ENCODE assay signal across 8 cellular contexts in genomic region chr17:9240659-9241370, GRCh38.
A peak's percentile ranks its signal among the peaks of the same experiment; 100 is the strongest.
DNase-seq lines count a peak whose midpoint lies in the region; ATAC-seq and TF ChIP-seq lines count a peak whose summit lies in the region.

No MANE protein-coding gene starts in this region.

- BruUV-seq in Panc1 (replicated peaks; lab: Mats Ljungman, UMichigan), result no TSS peak

- no peak overlapping the region for H3K27ac ChIP-seq in Panc1 (ENCODE audit: low read length)

- CTCF ChIA-PET in Panc1 (lab: Charles Lee), result interaction anchor here (0.6 kb wide), 1 partner anchor 45 kb away, joined by 4 read pairs; no protein-coding TSS in a partner anchor

- peak; percentile 6; the same call in 1 of the 2 replicates for ATAC-seq in Panc1
- ATAC-seq in natural killer cell treated with Interleukin-12 subunit alpha and Interleukin-12 subunit beta and Interleukin-15 and Interleukin-18, amount 100 ng/mL, for 72 hours, result no peak

- POLR2A ChIA-PET in Panc1 (lab: Charles Lee), result no interaction called here

- peak overlapping the region; percentile 28 to 43; a peak in 3 of 4 replicates for H3K4me3 ChIP-seq in Panc1 (ENCODE audit: low read depth in 2 of 2, low read length in 2 of 2)

- H3K9me3 Mint-ChIP-seq in natural killer cell treated with Interleukin-12 subunit alpha and Interleukin-12 subunit beta and Interleukin-15 and Interleukin-18, amount 100 ng/mL, for 72 hours, result no peaks in the 10 kb centered on the region

- in situ Hi-C loops in Panc1 (cut with HindIII; ENCODE audit: low pct_unique_long_range_greater_than_20kb, low sequenced_read_pairs), result no loop called here

- no peaks in the 10 kb centered on the region for H3K9me3 ChIP-seq in Panc1 (ENCODE audit: control insufficient read depth, insufficient read depth, low read depth, low read length)

- no peaks in the 10 kb centered on the region for H3K27me3 ChIP-seq in Panc1 (ENCODE audit: control insufficient read depth, insufficient read depth, low read length)

- peak overlapping the region; percentile 30 for H3K4me3 Mint-ChIP-seq in natural killer cell treated with Interleukin-12 subunit alpha and Interleukin-12 subunit beta and Interleukin-15 and Interleukin-18, amount 100 ng/mL, for 72 hours

- no peak overlapping the region for H3K27ac Mint-ChIP-seq in natural killer cell treated with Interleukin-12 subunit alpha and Interleukin-12 subunit beta and Interleukin-15 and Interleukin-18, amount 100 ng/mL, for 72 hours

- intact Hi-C loops in Panc1 (cut with micrococcal nuclease; ENCODE audit: unreplicated experiment), result no loop called here

- H3K36me3 ChIP-seq in Panc1 (ENCODE audit: control insufficient read depth, insufficient read depth, low read length), result no peaks in the 10 kb centered on the region

- TF ChIP-seq CTCF in Panc1 (IDR thresholded peaks at IDR 0.05), result no peak

- no peaks in the 10 kb centered on the region for H3K27me3 Mint-ChIP-seq in natural killer cell treated with Interleukin-12 subunit alpha and Interleukin-12 subunit beta and Interleukin-15 and Interleukin-18, amount 100 ng/mL, for 72 hours

- H3K4me1 ChIP-seq in Panc1 (ENCODE audit: control insufficient read depth, insufficient read depth, low read length), result peaks cover 10% of the 10 kb centered on the region

- H3K36me3 Mint-ChIP-seq in natural killer cell treated with Interleukin-12 subunit alpha and Interleukin-12 subunit beta and Interleukin-15 and Interleukin-18, amount 100 ng/mL, for 72 hours, result no peaks in the 10 kb centered on the region

- peak in 12 of 14 donors; percentile 26 to 81 (median 62) for DNase-seq in C1 segment of cervical spinal cord (lab: John Stamatoyannopoulos, UW)
- no peak for DNase-seq in Panc1 (ENCODE audit: low read depth, low spot score)
- peak; percentile 58 for DNase-seq in fibroblast of peridontal ligament (ENCODE audit: extremely low read depth)
- no peak for DNase-seq in natural killer cell treated with Interleukin-12 subunit alpha and Interleukin-12 subunit beta and Interleukin-15 and Interleukin-18, amount 100 ng/mL, for 72 hours (ENCODE audit: low spot score)
- DNase-seq in activated gamma-delta T cell treated with Interleukin-2 at 50 U/mL for 16 hours, result no peak
- no peak for DNase-seq in DMS 273 treated with DMSO at 0.1 percent for 48 hours (lab: John Stamatoyannopoulos, UW)
- no peak for DNase-seq in 8988T
- DNase-seq in NOMO-1 (lab: John Stamatoyannopoulos, UW; ENCODE audit: unreplicated experiment in 2 of 2), result no peak

- H3K4me1 Mint-ChIP-seq in natural killer cell treated with Interleukin-12 subunit alpha and Interleukin-12 subunit beta and Interleukin-15 and Interleukin-18, amount 100 ng/mL, for 72 hours (ENCODE audit: low read depth in 2 of 2), result peaks cover 8 to 17% of the 10 kb centered on the region in 2 donors

Comparison
In these comparisons a context has a peak if more than half of its experiments do, and no peak if none do; other contexts are left out.
1. DNase-seq: peak in C1 segment of cervical spinal cord (12 of 14) and fibroblast of peridontal ligament (single experiment); none in Panc1 (single experiment), natural killer cell treated with Interleukin-12 subunit alpha and Interleukin-12 subunit beta and Interleukin-15 and Interleukin-18, amount 100 ng/mL, for 72 hours (single experiment), activated gamma-delta T cell treated with Interleukin-2 at 50 U/mL for 16 hours (single experiment), DMS 273 treated with DMSO at 0.1 percent for 48 hours (single experiment), 8988T (single experiment) and NOMO-1 (0 of 2).